In genomic region chr12:132766380-132767085, GRCh38 we compare ENCODE assay signal across 12 cellular contexts. TPM values are rescaled to one million over a fixed set of nuclear protein-coding genes. Genes with fewer than 3 reads are reported as not detected.
DNase-seq lines count a peak whose midpoint lies in the region; ATAC-seq and TF ChIP-seq lines count a peak whose summit lies in the region.
"Had no signal": no experiment of that assay in that cellular context is flagged by ENCODE, and none has a peak within 500 bp of the region (broad histone marks: within the 10 kb centered on the region; RNA-seq: fewer than 3 reads in every experiment).

No MANE protein-coding gene starts in this region.

- H3K4me1 Mint-ChIP-seq in osteocyte (ENCODE audit: unreplicated experiment) = peaks cover 15% of the 10 kb centered on the region

- TF ChIP-seq CTCF in osteocyte (IDR thresholded peaks at IDR 0.05) = no peak

- intact Hi-C loops in Right ventricle myocardium inferior (cut with DNase I) = loop anchor here (5.0 kb wide), 2 partner anchors 79 to 121 kb away; partner anchors contain the start of genes CHFR, POLE and PXMP2

- H3K9me3 Mint-ChIP-seq in osteocyte (ENCODE audit: unreplicated experiment) = no peaks in the 10 kb centered on the region

- H3K27ac Mint-ChIP-seq in osteocyte (ENCODE audit: unreplicated experiment) = peak overlapping the region; percentile 80

- no peak overlapping the region for H3K4me3 Mint-ChIP-seq in osteocyte (ENCODE audit: unreplicated experiment)

- peak; percentile 23 for ATAC-seq in Right ventricle myocardium inferior
- ATAC-seq in GM18861 (IDR thresholded peaks at IDR 0.05; ENCODE audit: unreplicated experiment) = no peak
- ATAC-seq: stimulated activated naive CD8-positive, alpha-beta T cell treated with anti-CD3 and anti-CD28 coated beads, Interleukin-15, Interleukin-2, amounts not matched to agents 100 U/mL and 50 U/mL, for 24 hours had no signal

- DNase-seq in DMS153 treated with DMSO at 0.1 percent for 48 hours (lab: John Stamatoyannopoulos, UW; ENCODE audit: unreplicated experiment) = peak; percentile 29
- peak; percentile 81 for DNase-seq in Right ventricle myocardium inferior (ENCODE audit: missing footprints)
- DNase-seq in osteocyte (ENCODE audit: extremely low spot score, unreplicated experiment) = no peak
- DNase-seq in activated naive CD4-positive, alpha-beta T cell (lab: John Stamatoyannopoulos, UW) = no peak
- no peak for DNase-seq in NCI-H1048 (lab: John Stamatoyannopoulos, UW)
- DNase-seq in activated effector memory CD4-positive, alpha-beta T cell treated with anti-CD3 and anti-CD28 coated beads, Interleukin-2, amount 50 U/mL, for 16 hours = no peak
- DNase-seq: DMS79 treated with DMSO at 0.1 percent for 48 hours; glutamatergic neuron; NCI-H2081 treated with DMSO at 0.1 percent for 48 hours; stimulated activated naive CD8-positive, alpha-beta T cell treated with anti-CD3 and anti-CD28 coated beads, Interleukin-15, Interleukin-2, amounts not matched to agents 100 U/mL and 50 U/mL, for 24 hours had no signal

- no peaks in the 10 kb centered on the region for H3K27me3 Mint-ChIP-seq in osteocyte (ENCODE audit: unreplicated experiment)

- H3K36me3 Mint-ChIP-seq in osteocyte (ENCODE audit: unreplicated experiment) = peaks cover 25% of the 10 kb centered on the region

TF ChIP-seq in PFSK-1, 5 proteins besides CTCF, POLR2A, EP300 and RAD21:
- TF ChIP-seq FOXP2 (optimal IDR thresholded peaks at IDR 0.05; ENCODE audit: borderline replicate concordance, extremely low read depth, extremely low read length, insufficient read depth) (peak; percentile 39), TAF1 (IDR thresholded peaks at IDR 0.05; ENCODE audit: borderline replicate concordance, insufficient read depth, low read length) (0 out of 2 replicates have a peak, but pooled peaks have one; percentile 41), SIN3A (IDR thresholded peaks at IDR 0.05; ENCODE audit: borderline replicate concordance, insufficient read depth, low read length) (no peak), REST (IDR thresholded peaks at IDR 0.05; ENCODE audit: insufficient read depth in 1 of 2, low read depth in 2 of 2, low read length in 2 of 2) (no peak), POLR2AphosphoS5 (IDR thresholded peaks at IDR 0.05; ENCODE audit: low read depth, low read length) (peak; percentile 49; the same call in 1 of the 2 replicates)

RNA-seq across cellular contexts. Expression of gene ANKLE2, which starts 4.9 kb away (rescaled TPM):
- polyA plus RNA-seq in PFSK-1 (2012; ENCODE audit: insufficient read length, low read depth) = 93.2 TPM
- 24.9 TPM for total RNA-seq in Right ventricle myocardium inferior
- 69.5 and 70.0 TPM in 2 replicates for total RNA-seq in osteocyte

RNA-seq across cellular contexts. Expression of gene PGAM5, which starts 55.9 kb away (rescaled TPM):
- 24.8 TPM for polyA plus RNA-seq in PFSK-1 (2012; ENCODE audit: insufficient read length, low read depth)
- total RNA-seq in Right ventricle myocardium inferior (34.1 TPM), osteocyte (23.6 and 24.5 TPM in 2 replicates)

Comparison
In these comparisons a context has a peak if more than half of its experiments do, and no peak if none do; other contexts are left out.
1. DNase-seq: peak in DMS153 treated with DMSO at 0.1 percent for 48 hours (single experiment) and Right ventricle myocardium inferior (single experiment); none in osteocyte (single experiment), activated naive CD4-positive, alpha-beta T cell (0 of 4), NCI-H1048 (single experiment) and activated effector memory CD4-positive, alpha-beta T cell treated with anti-CD3 and anti-CD28 coated beads, Interleukin-2, amount 50 U/mL, for 16 hours (single experiment).